Comparison of ENCODE assay signal across 1 cellular context in the genomic region with DNA sequence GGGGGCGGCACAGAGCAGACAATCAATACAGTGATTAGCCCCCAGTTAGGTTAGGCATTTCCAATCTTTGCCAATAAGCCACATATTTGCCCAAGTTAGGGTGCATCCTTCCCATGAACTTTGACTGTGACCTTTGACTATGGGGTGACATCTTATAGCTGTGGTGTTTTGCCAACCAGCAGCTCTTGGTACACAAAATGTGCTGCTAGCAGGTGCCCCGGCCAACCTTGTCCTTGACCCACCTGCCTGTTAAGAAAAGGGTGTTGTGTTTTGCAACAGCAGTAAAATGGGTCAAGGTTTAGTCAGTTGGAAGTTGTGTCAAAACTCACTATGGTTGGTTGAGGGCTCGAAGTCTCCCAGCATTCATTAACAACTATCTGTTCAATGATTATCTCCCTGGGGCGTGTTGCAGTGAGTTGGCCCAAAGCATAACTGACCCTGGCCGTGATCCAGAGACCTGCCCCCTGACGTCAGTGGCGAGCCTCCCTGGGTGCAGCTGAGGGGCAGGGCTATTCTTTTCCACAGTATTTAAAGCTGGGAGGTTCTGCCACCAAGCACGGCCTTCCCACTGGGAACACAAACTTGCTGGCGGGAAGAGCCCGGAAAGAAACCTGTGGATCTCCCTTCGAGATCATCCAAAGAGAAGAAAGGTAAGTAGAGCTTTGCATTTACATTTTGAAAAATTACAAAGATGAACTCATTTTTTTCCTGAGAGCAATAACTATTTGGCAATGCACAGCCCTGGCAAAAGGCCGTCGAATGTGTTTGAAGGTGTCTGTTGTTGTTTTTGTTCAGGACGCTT.
TF ChIP-seq lines count a peak whose summit lies in the region.

PCK1 (plus strand) TSS at position 557 of the 802 bp plus-strand sequence. CDS start 302 bp downstream, outside the sequence.

TF ChIP-seq in HepG2, 621 proteins besides CTCF, POLR2A, EP300 and RAD21 (continued from another document and continues in another):
- no peak for TF ChIP-seq TBP (CRISPR knock-in tag; IDR thresholded peaks at IDR 0.05)
- TF ChIP-seq ATAD3A (CRISPR knock-in tag; IDR thresholded peaks at IDR 0.05), result no peak
- TF ChIP-seq SIX1 (CRISPR knock-in tag; IDR thresholded peaks at IDR 0.05; ENCODE audit: borderline replicate concordance), result no peak; the same call in 1 of the 2 replicates
- no peak for TF ChIP-seq ZNF660 (CRISPR knock-in tag; IDR thresholded peaks at IDR 0.05; ENCODE audit: borderline replicate concordance, low read depth)
- TF ChIP-seq ZNF383 (CRISPR knock-in tag; IDR thresholded peaks at IDR 0.05; ENCODE audit: borderline replicate concordance), result no peak
- TF ChIP-seq ZHX1 (CRISPR knock-in tag; IDR thresholded peaks at IDR 0.05; ENCODE audit: low read depth), result peak; percentile 56; the same call in 1 of the 2 replicates
- peak; percentile 86 for TF ChIP-seq ZFX (CRISPR knock-in tag; IDR thresholded peaks at IDR 0.05; ENCODE audit: low read depth)
- TF ChIP-seq ZNF12 (CRISPR knock-in tag; IDR thresholded peaks at IDR 0.05), result 0 out of 2 replicates have a peak, but pooled peaks have one; percentile 57
- no peak for TF ChIP-seq SALL2 (CRISPR knock-in tag; IDR thresholded peaks at IDR 0.05)
- peak; percentile 71 for TF ChIP-seq SSRP1 (CRISPR knock-in tag; IDR thresholded peaks at IDR 0.05)
- TF ChIP-seq, protein P1, sequence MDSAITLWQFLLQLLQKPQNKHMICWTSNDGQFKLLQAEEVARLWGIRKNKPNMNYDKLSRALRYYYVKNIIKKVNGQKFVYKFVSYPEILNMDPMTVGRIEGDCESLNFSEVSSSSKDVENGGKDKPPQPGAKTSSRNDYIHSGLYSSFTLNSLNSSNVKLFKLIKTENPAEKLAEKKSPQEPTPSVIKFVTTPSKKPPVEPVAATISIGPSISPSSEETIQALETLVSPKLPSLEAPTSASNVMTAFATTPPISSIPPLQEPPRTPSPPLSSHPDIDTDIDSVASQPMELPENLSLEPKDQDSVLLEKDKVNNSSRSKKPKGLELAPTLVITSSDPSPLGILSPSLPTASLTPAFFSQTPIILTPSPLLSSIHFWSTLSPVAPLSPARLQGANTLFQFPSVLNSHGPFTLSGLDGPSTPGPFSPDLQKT (CRISPR knock-in tag; IDR thresholded peaks at IDR 0.05; ENCODE audit: borderline replicate concordance), result no peak
- TF ChIP-seq ZNF781 (CRISPR knock-in tag; IDR thresholded peaks at IDR 0.05; ENCODE audit: borderline replicate concordance, not compliant biosample characterization), result peak; percentile 81
- TF ChIP-seq HES4 (CRISPR knock-in tag; IDR thresholded peaks at IDR 0.05; ENCODE audit: borderline replicate concordance), result no peak
- TF ChIP-seq SNRNP70 (IDR thresholded peaks at IDR 0.05; ENCODE audit: low read depth, low read length), result no peak
- no peak for TF ChIP-seq PAF1 (CRISPR knock-in tag; IDR thresholded peaks at IDR 0.05)
- TF ChIP-seq CHD4 (IDR thresholded peaks at IDR 0.05; ENCODE audit: borderline replicate concordance, low read length), result peak; percentile 97
- peak; percentile 100 for TF ChIP-seq NCOR1 (IDR thresholded peaks at IDR 0.05; ENCODE audit: borderline replicate concordance, low read length)
- TF ChIP-seq RBM39 (IDR thresholded peaks at IDR 0.05; ENCODE audit: low read depth, low read length, poor library complexity, severe bottlenecking), result no peak
- no peak for TF ChIP-seq SP140L (CRISPR knock-in tag; IDR thresholded peaks at IDR 0.05; ENCODE audit: borderline replicate concordance)
- no peak for TF ChIP-seq SCMH1 (CRISPR knock-in tag; IDR thresholded peaks at IDR 0.05; ENCODE audit: borderline replicate concordance)
- TF ChIP-seq FOXA3 (CRISPR knock-in tag; IDR thresholded peaks at IDR 0.05), result peak; percentile 91
- no peak for TF ChIP-seq ZNF562 (CRISPR knock-in tag; IDR thresholded peaks at IDR 0.05; ENCODE audit: borderline replicate concordance)
- TF ChIP-seq ZNF792 (CRISPR knock-in tag; IDR thresholded peaks at IDR 0.05), result peak; percentile 100
- no peak for TF ChIP-seq HNRNPH1 (optimal IDR thresholded peaks at IDR 0.05; ENCODE audit: low read depth, low read length)
- TF ChIP-seq ZNF354B (CRISPR knock-in tag; IDR thresholded peaks at IDR 0.05), result no peak
- no peak for TF ChIP-seq ZNF678 (CRISPR knock-in tag; IDR thresholded peaks at IDR 0.05)
- peak; percentile 58 for TF ChIP-seq ATF6 (CRISPR knock-in tag; conservative IDR thresholded peaks at IDR 0.05)
- TF ChIP-seq NCOA2 (CRISPR knock-in tag; IDR thresholded peaks at IDR 0.05), result peak; percentile 96
- peak; percentile 78 for TF ChIP-seq MAX (IDR thresholded peaks at IDR 0.05)
- TF ChIP-seq ZNF138 (CRISPR knock-in tag; IDR thresholded peaks at IDR 0.05; ENCODE audit: low read depth), result 0 out of 2 replicates have a peak, but pooled peaks have one; percentile 51
- TF ChIP-seq DNMT3B (CRISPR knock-in tag; conservative IDR thresholded peaks at IDR 0.05), result peak; percentile 77; the same call in 1 of the 2 replicates
- TF ChIP-seq ZFP41 (CRISPR knock-in tag; IDR thresholded peaks at IDR 0.05; ENCODE audit: borderline replicate concordance), result no peak
- TF ChIP-seq SALL1 (CRISPR knock-in tag; IDR thresholded peaks at IDR 0.05), result peak; percentile 99
- TF ChIP-seq TIGD3 (CRISPR knock-in tag; IDR thresholded peaks at IDR 0.05; ENCODE audit: borderline replicate concordance), result no peak
- peak; percentile 95; the same call in 1 of the 2 replicates for TF ChIP-seq ZNF136 (CRISPR knock-in tag; IDR thresholded peaks at IDR 0.05; ENCODE audit: low read depth)
- TF ChIP-seq ZNF234 (CRISPR knock-in tag; conservative IDR thresholded peaks at IDR 0.05), result no peak; the same call in 1 of the 2 replicates
- peak; percentile 90; the same call in 1 of the 2 replicates for TF ChIP-seq MBD4 (IDR thresholded peaks at IDR 0.05; ENCODE audit: borderline replicate concordance, low read length)
- TF ChIP-seq STAG1 (CRISPR knock-in tag; IDR thresholded peaks at IDR 0.05), result peak; percentile 7
- TF ChIP-seq CHD2 (IDR thresholded peaks at IDR 0.05; ENCODE audit: low read depth, low read length), result no peak
- 0 out of 2 replicates have a peak, but pooled peaks have one; percentile 32 for TF ChIP-seq CEBPZ (IDR thresholded peaks at IDR 0.05; ENCODE audit: low read length)
- no peak for TF ChIP-seq FOXO4 (CRISPR knock-in tag; conservative IDR thresholded peaks at IDR 0.05)
- no peak for TF ChIP-seq ZNF496 (CRISPR knock-in tag; IDR thresholded peaks at IDR 0.05; ENCODE audit: insufficient replicate concordance)
- TF ChIP-seq ASH2L (IDR thresholded peaks at IDR 0.05; ENCODE audit: insufficient read length, low read depth, low read length), result peak; percentile 92
- peak; percentile 96 for TF ChIP-seq ATF1 (CRISPR knock-in tag; IDR thresholded peaks at IDR 0.05)
- TF ChIP-seq TBX2 (CRISPR knock-in tag; IDR thresholded peaks at IDR 0.05; ENCODE audit: borderline replicate concordance), result peak; percentile 97
- no peak for TF ChIP-seq ZNF343 (CRISPR knock-in tag; IDR thresholded peaks at IDR 0.05)
- TF ChIP-seq ZSCAN30 (CRISPR knock-in tag; IDR thresholded peaks at IDR 0.05), result no peak
- peak; percentile 92 for TF ChIP-seq ZNF331 (CRISPR knock-in tag; IDR thresholded peaks at IDR 0.05)
- peak; percentile 63 for TF ChIP-seq TCF7 (IDR thresholded peaks at IDR 0.05; ENCODE audit: low read depth)
- peak; percentile 77; the same call in 1 of the 2 replicates for TF ChIP-seq ZSCAN31 (CRISPR knock-in tag; IDR thresholded peaks at IDR 0.05; ENCODE audit: low read depth)
- TF ChIP-seq, protein P2, sequence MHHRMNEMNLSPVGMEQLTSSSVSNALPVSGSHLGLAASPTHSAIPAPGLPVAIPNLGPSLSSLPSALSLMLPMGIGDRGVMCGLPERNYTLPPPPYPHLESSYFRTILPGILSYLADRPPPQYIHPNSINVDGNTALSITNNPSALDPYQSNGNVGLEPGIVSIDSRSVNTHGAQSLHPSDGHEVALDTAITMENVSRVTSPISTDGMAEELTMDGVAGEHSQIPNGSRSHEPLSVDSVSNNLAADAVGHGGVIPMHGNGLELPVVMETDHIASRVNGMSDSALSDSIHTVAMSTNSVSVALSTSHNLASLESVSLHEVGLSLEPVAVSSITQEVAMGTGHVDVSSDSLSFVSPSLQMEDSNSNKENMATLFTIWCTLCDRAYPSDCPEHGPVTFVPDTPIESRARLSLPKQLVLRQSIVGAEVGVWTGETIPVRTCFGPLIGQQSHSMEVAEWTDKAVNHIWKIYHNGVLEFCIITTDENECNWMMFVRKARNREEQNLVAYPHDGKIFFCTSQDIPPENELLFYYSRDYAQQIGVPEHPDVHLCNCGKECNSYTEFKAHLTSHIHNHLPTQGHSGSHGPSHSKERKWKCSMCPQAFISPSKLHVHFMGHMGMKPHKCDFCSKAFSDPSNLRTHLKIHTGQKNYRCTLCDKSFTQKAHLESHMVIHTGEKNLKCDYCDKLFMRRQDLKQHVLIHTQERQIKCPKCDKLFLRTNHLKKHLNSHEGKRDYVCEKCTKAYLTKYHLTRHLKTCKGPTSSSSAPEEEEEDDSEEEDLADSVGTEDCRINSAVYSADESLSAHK (CRISPR knock-in tag; IDR thresholded peaks at IDR 0.05; ENCODE audit: borderline replicate concordance), result no peak
- TF ChIP-seq SETDB1 (CRISPR knock-in tag; IDR thresholded peaks at IDR 0.05; ENCODE audit: borderline replicate concordance), result peak; percentile 67; the same call in 1 of the 2 replicates
